Comparison of ENCODE assay signal across 9 cellular contexts in the genomic region with DNA sequence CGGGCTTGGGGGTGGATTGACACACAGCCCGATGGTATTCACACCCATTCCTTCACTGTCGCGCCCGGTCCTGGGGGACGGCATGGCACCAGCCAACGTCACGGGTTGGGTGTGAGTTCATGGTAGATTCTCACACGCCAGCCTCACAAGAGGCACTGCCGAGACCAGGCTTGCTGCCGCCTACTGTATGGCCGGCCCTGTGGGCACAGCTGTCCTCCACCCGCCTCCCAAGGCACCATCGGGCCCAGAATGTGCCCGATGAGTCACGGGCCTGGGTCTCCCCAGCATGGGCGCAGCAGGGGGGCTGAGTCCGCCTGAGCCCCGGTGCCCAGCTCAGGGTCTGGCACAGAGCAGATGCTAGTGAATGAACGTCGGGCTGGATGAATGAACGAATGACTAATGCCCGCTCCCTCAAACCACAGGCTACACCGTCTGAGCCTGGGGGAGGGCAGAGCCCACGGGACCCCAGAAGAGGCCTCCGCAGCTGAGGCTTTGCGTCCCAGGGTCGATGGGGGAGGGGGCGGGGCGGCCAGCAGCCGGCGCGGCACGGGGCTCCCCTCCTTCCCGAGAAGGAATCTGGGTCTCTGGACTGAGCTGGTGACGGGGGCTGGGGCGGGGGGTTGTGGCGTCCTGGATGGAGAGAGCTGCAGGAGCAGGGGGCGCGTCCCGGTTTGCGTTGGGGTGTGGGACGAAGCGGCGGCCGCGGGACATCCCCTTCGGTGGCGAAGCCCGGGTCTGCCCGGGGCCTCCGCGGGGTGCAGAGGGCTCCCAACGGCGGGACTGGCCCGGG. TPM values are rescaled to one million over a fixed set of nuclear protein-coding genes. Genes with fewer than 3 reads are reported as not detected.
DNase-seq lines count a peak whose midpoint lies in the region; TF ChIP-seq lines count a peak whose summit lies in the region.
"Had no signal": no experiment of that assay in that cellular context is flagged by ENCODE, and none has a peak within 500 bp of the region (broad histone marks: within the 10 kb centered on the region; RNA-seq: fewer than 3 reads in every experiment).

No MANE protein-coding gene starts in this region.

- H3K27ac Mint-ChIP-seq in activated naive CD4-positive, alpha-beta T cell treated with anti-CD3 and anti-CD28 coated beads for 36 hours: no peak overlapping the region
- H3K27ac Mint-ChIP-seq: activated naive CD8-positive, alpha-beta T cell treated with anti-CD3 and anti-CD28 coated beads, Interleukin-2, amount 10 ng/mL, durations not matched to agents 7 days and 5 days had no signal

- H3K4me3 Mint-ChIP-seq in activated naive CD4-positive, alpha-beta T cell treated with anti-CD3 and anti-CD28 coated beads for 36 hours: peak overlapping the region; percentile 46
- H3K4me3 Mint-ChIP-seq: activated naive CD8-positive, alpha-beta T cell treated with anti-CD3 and anti-CD28 coated beads, Interleukin-2, amount 10 ng/mL, durations not matched to agents 7 days and 5 days had no signal

- no peaks in the 10 kb centered on the region for H3K9me3 ChIP-seq in adrenal gland (replicated peaks in 1 of 3)

- H3K4me3 ChIP-seq in adrenal gland (peak overlapping the region in 3 of 4 donors; percentile 16 to 53 (median 32)), iPS-11a (ENCODE audit: low read depth, low read length) (peak overlapping the region; percentile 53), skeletal muscle cell (ENCODE audit: low read depth, low read length) (peak overlapping the region; percentile 62)

- no peaks in the 10 kb centered on the region for H3K27me3 ChIP-seq in adrenal gland

- WGBS in adrenal gland, 4 donors: 0 to 3% (median 2%) methylated on average over 6 to 56 of the region's 56 CpGs

- peaks cover 10% of the 10 kb centered on the region for H3K4me1 Mint-ChIP-seq in activated naive CD4-positive, alpha-beta T cell treated with anti-CD3 and anti-CD28 coated beads for 36 hours (ENCODE audit: low read depth)

- no peak for TF ChIP-seq CTCF in adrenal gland (IDR thresholded peaks at IDR 0.05)

- no peaks in the 10 kb centered on the region for H3K36me3 ChIP-seq in adrenal gland (replicated peaks in 1 of 2)

- peaks cover 36% of the 10 kb centered on the region for H3K27me3 Mint-ChIP-seq in activated naive CD4-positive, alpha-beta T cell treated with anti-CD3 and anti-CD28 coated beads for 36 hours (ENCODE audit: low read depth)

- H3K9me3 Mint-ChIP-seq in activated naive CD4-positive, alpha-beta T cell treated with anti-CD3 and anti-CD28 coated beads for 36 hours: no peaks in the 10 kb centered on the region
- H3K9me3 Mint-ChIP-seq: activated naive CD8-positive, alpha-beta T cell treated with anti-CD3 and anti-CD28 coated beads, Interleukin-2, amount 10 ng/mL, durations not matched to agents 7 days and 5 days had no signal

- TF ChIP-seq POLR2A in adrenal gland (IDR thresholded peaks at IDR 0.05): no peak

- intact Hi-C loops in activated naive CD4-positive, alpha-beta T cell treated with anti-CD3 and anti-CD28 coated beads for 36 hours (cut with micrococcal nuclease): no loop called here
- intact Hi-C loops in adrenal gland (cut with DNase I): loop anchor here in 1 of 2 donors (10.0 kb wide), 1 partner anchor 81 kb away; no protein-coding TSS in a partner anchor

- H3K27ac ChIP-seq in adrenal gland: no peak overlapping the region

- peak; percentile 20 for DNase-seq in activated naive CD4-positive, alpha-beta T cell treated with anti-CD3 and anti-CD28 coated beads for 36 hours
- no peak for DNase-seq in activated naive CD4-positive, alpha-beta T cell treated with Interleukin-2 at 50 U/mL for 16 hours
- DNase-seq in adrenal gland (peak in 6 of 7 donors; percentile 39 to 61 (median 41)), skeletal muscle cell (ENCODE audit: low read depth) (no peak), DMS153 treated with DMSO at 0.1 percent for 48 hours (lab: John Stamatoyannopoulos, UW; ENCODE audit: unreplicated experiment) (no peak), NCI-H2107 treated with DMSO at 0.1 percent for 48 hours (lab: John Stamatoyannopoulos, UW; ENCODE audit: unreplicated experiment) (no peak)
- DNase-seq in stimulated activated naive CD4-positive, alpha-beta T cell treated with Interleukin-2 at 50 U/mL for 16 hours (lab: John Stamatoyannopoulos, UW): no peak
- DNase-seq: activated naive CD8-positive, alpha-beta T cell treated with anti-CD3 and anti-CD28 coated beads, Interleukin-2, amount 10 ng/mL, durations not matched to agents 7 days and 5 days had no signal

- H3K36me3 Mint-ChIP-seq in activated naive CD4-positive, alpha-beta T cell treated with anti-CD3 and anti-CD28 coated beads for 36 hours (ENCODE audit: low read depth): no peaks in the 10 kb centered on the region
- H3K36me3 Mint-ChIP-seq: activated naive CD8-positive, alpha-beta T cell treated with anti-CD3 and anti-CD28 coated beads, Interleukin-2, amount 10 ng/mL, durations not matched to agents 7 days and 5 days had no signal

- H3K4me1 ChIP-seq in adrenal gland (replicated peaks in 1 of 2): peaks cover 11 to 25% of the 10 kb centered on the region in 2 donors

- CTCF ChIA-PET in activated naive CD4-positive, alpha-beta T cell treated with anti-CD3 and anti-CD28 coated beads for 36 hours (lab: Charles Lee): no interaction called here

RNA-seq across cellular contexts. Expression of gene PITPNM3, which starts 0.8 kb away (rescaled TPM):
- total RNA-seq in activated naive CD4-positive, alpha-beta T cell treated with anti-CD3 and anti-CD28 coated beads for 36 hours: under 1 TPM; 0.38 to 0.67 TPM
- 1 to 10 TPM; 1.4 to 9.8 (median 7.3) TPM for total RNA-seq in adrenal gland
- 1 to 10 TPM; 1.1 to 9.3 (median 2.8) TPM for polyA plus RNA-seq in adrenal gland

Comparison
In these comparisons a context has a peak if more than half of its experiments do, and no peak if none do; other contexts are left out.
1. DNase-seq: peak in activated naive CD4-positive, alpha-beta T cell treated with anti-CD3 and anti-CD28 coated beads for 36 hours (single experiment) and adrenal gland (6 of 7); none in activated naive CD4-positive, alpha-beta T cell treated with Interleukin-2 at 50 U/mL for 16 hours (single experiment), skeletal muscle cell (single experiment), DMS153 treated with DMSO at 0.1 percent for 48 hours (single experiment), NCI-H2107 treated with DMSO at 0.1 percent for 48 hours (single experiment) and stimulated activated naive CD4-positive, alpha-beta T cell treated with Interleukin-2 at 50 U/mL for 16 hours (single experiment).
2. Peak in every context shown above with its lines, with median percentiles within 50 percentile points of each other: H3K4me3 ChIP-seq.